In the genomic region with DNA sequence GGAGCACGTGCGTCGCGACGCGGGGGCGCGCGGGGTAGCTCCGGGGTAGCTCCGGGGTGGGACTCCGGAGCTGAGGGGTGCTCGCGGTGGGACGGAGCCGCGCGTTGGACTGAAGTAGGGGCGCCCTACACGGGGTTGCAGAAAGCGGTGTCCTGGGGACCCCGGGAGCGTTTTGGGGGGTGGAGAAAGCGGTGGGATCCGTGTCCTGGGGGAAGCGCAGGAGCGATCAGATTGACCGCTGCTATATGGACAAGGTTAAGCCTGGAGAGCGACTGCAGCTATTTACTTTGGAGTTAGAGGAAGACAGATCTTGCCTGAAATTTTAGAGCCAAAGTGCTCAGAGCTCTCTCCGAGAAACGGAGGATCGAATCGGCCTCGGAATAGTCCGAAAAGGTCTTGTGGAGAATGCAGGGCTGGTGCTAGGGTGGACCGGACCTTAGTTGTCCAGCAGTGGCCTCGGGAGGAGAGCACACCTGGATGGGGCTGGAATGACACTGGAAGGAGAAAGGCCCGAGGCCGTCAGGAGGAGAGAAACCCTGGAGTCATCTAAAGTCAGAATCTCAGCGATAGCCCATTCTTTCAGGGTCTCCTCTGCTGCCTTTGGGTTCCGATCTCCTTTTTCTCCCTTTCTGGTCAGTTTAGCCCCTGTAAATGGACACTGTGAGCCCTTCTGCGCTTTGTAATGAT, we compare ENCODE assay signal across 8 cellular contexts. TPM values are rescaled to one million over a fixed set of nuclear protein-coding genes. Genes with fewer than 3 reads are reported as not detected.
DNase-seq lines count a peak whose midpoint lies in the region; ATAC-seq, FAIRE-seq and TF ChIP-seq lines count a peak whose summit lies in the region.

No MANE protein-coding gene starts in this region.

- CTCF ChIA-PET in A673 (lab: Charles Lee), result no interaction called here
- CTCF ChIA-PET in activated CD8-positive, alpha-beta T cell treated with anti-CD3 and anti-CD28 coated beads, Interleukin-2, amount 10 ng/mL, durations not matched to agents 7 days and 5 days (lab: Charles Lee), result interaction anchor here (2.1 to 2.7 kb wide), 2 partner anchors 28 to 163 kb away, joined by 6 to 16 read pairs; partner anchors contain the start of gene ABI1

- H3K36me3 Mint-ChIP-seq in activated CD8-positive, alpha-beta T cell treated with anti-CD3 and anti-CD28 coated beads, Interleukin-2, amount 10 ng/mL, durations not matched to agents 7 days and 5 days (ENCODE audit: low read depth), result peaks cover 27% of the 10 kb centered on the region

- no peak for TF ChIP-seq POLR2A in H54 (IDR thresholded peaks at IDR 0.05; ENCODE audit: low read depth, low read length)

- H3K27ac Mint-ChIP-seq in activated CD8-positive, alpha-beta T cell treated with anti-CD3 and anti-CD28 coated beads, Interleukin-2, amount 10 ng/mL, durations not matched to agents 7 days and 5 days, result peak overlapping the region; percentile 86

- H3K9ac ChIP-seq in iPS-20b (ENCODE audit: low read depth, low read length), result peak overlapping the region; percentile 90

- H3K9me3 ChIP-seq in A673 (ENCODE audit: low read depth, low read length, poor library complexity, severe bottlenecking), result no peaks in the 10 kb centered on the region
- no peaks in the 10 kb centered on the region for H3K9me3 ChIP-seq in iPS-20b (ENCODE audit: insufficient read depth, low read depth, low read length)

- peaks cover 35% of the 10 kb centered on the region for H3K4me1 Mint-ChIP-seq in activated CD8-positive, alpha-beta T cell treated with anti-CD3 and anti-CD28 coated beads, Interleukin-2, amount 10 ng/mL, durations not matched to agents 7 days and 5 days (ENCODE audit: low read depth)

- no peaks in the 10 kb centered on the region for H3K27me3 ChIP-seq in A673 (replicated peaks; ENCODE audit: insufficient read depth, low read depth, low read length, poor library complexity)
- H3K27me3 ChIP-seq in iPS-20b (ENCODE audit: insufficient read depth, low read length), result no peaks in the 10 kb centered on the region

- BruUV-seq in A673 (replicated peaks; lab: Mats Ljungman, UMichigan), result TSS peak; percentile 43

- H3K36me3 ChIP-seq in A673 (ENCODE audit: insufficient read depth, low read length, poor library complexity, severe bottlenecking) (peaks cover 9% of the 10 kb centered on the region), iPS-20b (ENCODE audit: insufficient read depth, low read depth, low read length) (peaks cover 17% of the 10 kb centered on the region)

- intact Hi-C loops in A673 (cut with micrococcal nuclease; ENCODE audit: unreplicated experiment), result no loop called here

- TF ChIP-seq CTCF in A673 (conservative IDR thresholded peaks at IDR 0.05; ENCODE audit: low read depth, low read length), result no peak
- no peak for TF ChIP-seq CTCF in GM20000 (IDR thresholded peaks at IDR 0.05; ENCODE audit: extremely low read depth, missing control alignments)

- H3K4me3 ChIP-seq in A673 (ENCODE audit: low read depth, low read length, poor library complexity, severe bottlenecking), result peak overlapping the region; percentile 93
- H3K4me3 ChIP-seq in iPS-20b (ENCODE audit: low read length), result peak overlapping the region; percentile 99

- no peaks in the 10 kb centered on the region for H3K9me3 Mint-ChIP-seq in activated CD8-positive, alpha-beta T cell treated with anti-CD3 and anti-CD28 coated beads, Interleukin-2, amount 10 ng/mL, durations not matched to agents 7 days and 5 days (ENCODE audit: insufficient read depth)

- H3K4me3 Mint-ChIP-seq in activated CD8-positive, alpha-beta T cell treated with anti-CD3 and anti-CD28 coated beads, Interleukin-2, amount 10 ng/mL, durations not matched to agents 7 days and 5 days, result peak overlapping the region; percentile 99

- no peak for FAIRE-seq in H54 (lab: Jason Lieb, UNC)

- no peaks in the 10 kb centered on the region for H3K27me3 Mint-ChIP-seq in activated CD8-positive, alpha-beta T cell treated with anti-CD3 and anti-CD28 coated beads, Interleukin-2, amount 10 ng/mL, durations not matched to agents 7 days and 5 days (ENCODE audit: low read depth)

- peak overlapping the region; percentile 97 for H3K27ac ChIP-seq in A673 (ENCODE audit: low read depth, low read length, poor library complexity, severe bottlenecking)
- no peak overlapping the region for H3K27ac ChIP-seq in iPS-20b (ENCODE audit: low read length)

- POLR2A ChIA-PET in A673 (lab: Charles Lee; ENCODE audit: low non-redundant PET), result no interaction called here
- POLR2A ChIA-PET in activated CD8-positive, alpha-beta T cell treated with anti-CD3 and anti-CD28 coated beads, Interleukin-2, amount 10 ng/mL, durations not matched to agents 7 days and 5 days (lab: Charles Lee), result interaction anchor here (0.7 to 2.1 kb wide), 7 partner anchors 9 to 559 kb away, joined by 3 to 14 read pairs (median 3); partner anchors contain the start of genes ABI1, MASTL and YME1L1

- ATAC-seq in activated CD8-positive, alpha-beta T cell treated with anti-CD3 and anti-CD28 coated beads, Interleukin-2, amount 10 ng/mL, durations not matched to agents 7 days and 5 days, result no peak
- no peak for ATAC-seq in stimulated activated naive CD8-positive, alpha-beta T cell treated with anti-CD3 and anti-CD28 coated beads, Interleukin-15, Interleukin-2, amounts not matched to agents 100 U/mL and 50 U/mL, for 24 hours
- ATAC-seq in HG02870 (IDR thresholded peaks at IDR 0.05; ENCODE audit: unreplicated experiment), result no peak

- DNase-seq in A673 (ENCODE audit: low spot score) (no peak), GM20000 (ENCODE audit: low spot score) (peak; percentile 31), AML-193 (lab: John Stamatoyannopoulos, UW) (no peak), H54 (ENCODE audit: insufficient read length, low spot score) (no peak)
- DNase-seq in activated CD8-positive, alpha-beta T cell treated with anti-CD3 and anti-CD28 coated beads, Interleukin-2, amount 10 ng/mL, durations not matched to agents 7 days and 5 days, result no peak
- peak; percentile 9 for DNase-seq in stimulated activated naive CD8-positive, alpha-beta T cell treated with anti-CD3 and anti-CD28 coated beads, Interleukin-15, Interleukin-2, amounts not matched to agents 100 U/mL and 50 U/mL, for 24 hours

- H3K4me1 ChIP-seq in A673 (ENCODE audit: insufficient read depth, low read length, poor library complexity, severe bottlenecking) (peaks cover 18% of the 10 kb centered on the region), iPS-20b (ENCODE audit: insufficient read depth, low read length) (no peaks in the 10 kb centered on the region)

RNA-seq across cellular contexts. Expression of gene PDSS1, which starts 0.6 kb away (rescaled TPM):
- 46.8 and 55.4 TPM in 2 replicates for total RNA-seq in A673 (2021)
- 10 to 100 TPM; 17.8 to 19.4 TPM for total RNA-seq in activated CD8-positive, alpha-beta T cell treated with anti-CD3 and anti-CD28 coated beads, Interleukin-2, amount 10 ng/mL, durations not matched to agents 7 days and 5 days

Comparison
In these comparisons a context has a peak if more than half of its experiments do, and no peak if none do; other contexts are left out.
1. DNase-seq: peak in GM20000 (single experiment) and stimulated activated naive CD8-positive, alpha-beta T cell treated with anti-CD3 and anti-CD28 coated beads, Interleukin-15, Interleukin-2, amounts not matched to agents 100 U/mL and 50 U/mL, for 24 hours (single experiment); none in A673 (single experiment), activated CD8-positive, alpha-beta T cell treated with anti-CD3 and anti-CD28 coated beads, Interleukin-2, amount 10 ng/mL, durations not matched to agents 7 days and 5 days (single experiment), AML-193 (0 of 2) and H54 (single experiment).